8 cellular contexts compared by ENCODE assay signal in genomic region chr5:177350776-177351391, GRCh38. TPM values are rescaled to one million over a fixed set of nuclear protein-coding genes. Genes with fewer than 3 reads are reported as not detected.
DNase-seq lines count a peak whose midpoint lies in the region; ATAC-seq and TF ChIP-seq lines count a peak whose summit lies in the region.

No MANE protein-coding gene starts in this region.

- H3K4me2 ChIP-seq in GM23248 (ENCODE audit: unreplicated experiment): peak overlapping the region; percentile 82

- H3K9me2 ChIP-seq in GM23248 (ENCODE audit: insufficient read depth): no peaks in the 10 kb centered on the region

- no peaks in the 10 kb centered on the region for H3F3A ChIP-seq in GM23248 (ENCODE audit: insufficient read depth)

- in situ Hi-C loops in GM23248 (cut with MboI): no loop called here

- H3K36me3 ChIP-seq in GM23248 (ENCODE audit: low read depth): no peaks in the 10 kb centered on the region; the same call in 1 of the 2 replicates
- H3K36me3 ChIP-seq in RWPE2 (ENCODE audit: low read depth): peaks cover 46% of the 10 kb centered on the region

- H3K4me3 ChIP-seq in GM23248 (peak overlapping the region; percentile 86), RWPE2 (ENCODE audit: severe bottlenecking) (peak overlapping the region; percentile 77), fibroblast of pulmonary artery (replicated peaks; ENCODE audit: low read depth, low read length) (peak overlapping the region; percentile 100)

- H2AFZ ChIP-seq in GM23248: peak overlapping the region; percentile 99

- no peaks in the 10 kb centered on the region for H4K20me1 ChIP-seq in GM23248 (ENCODE audit: insufficient read depth)

- peak; percentile 1; the same call in 2 of the 3 replicates for ATAC-seq in RWPE2 (ENCODE audit: low read depth)
- peak; percentile 18 for ATAC-seq in sciatic nerve

- intact Hi-C loops in sciatic nerve (cut with DNase I): no loop called here

- DNase-seq in GM23248 (peak; percentile 35), RWPE2 (ENCODE audit: low spot score) (no peak), fibroblast of pulmonary artery (ENCODE audit: low read depth) (no peak), sciatic nerve (ENCODE audit: low spot score) (no peak), GF-D8 (lab: John Stamatoyannopoulos, UW) (no peak), A172 (ENCODE audit: low spot score) (no peak), dedifferentiated amniotic fluid mesenchymal stem cell (ENCODE audit: extremely low spot score) (no peak)
- no peak for DNase-seq in activated CD4-positive, alpha-beta T cell treated with anti-CD3 and anti-CD28 coated beads for 1 hour

- no peak for TF ChIP-seq CTCF in RWPE2 (IDR thresholded peaks at IDR 0.05; ENCODE audit: poor library complexity, severe bottlenecking)
- TF ChIP-seq CTCF in fibroblast of pulmonary artery (IDR thresholded peaks at IDR 0.05; ENCODE audit: low read length, missing control alignments): no peak

- peaks cover 54% of the 10 kb centered on the region for H3K79me2 ChIP-seq in GM23248 (ENCODE audit: insufficient read depth)

- H3K27me3 ChIP-seq in GM23248 (replicated peaks; ENCODE audit: insufficient read depth) (no peaks in the 10 kb centered on the region), RWPE2 (ENCODE audit: insufficient read depth, poor library complexity, severe bottlenecking) (no peaks in the 10 kb centered on the region)

- H3K27ac ChIP-seq in GM23248 (peak overlapping the region; percentile 89), RWPE2 (ENCODE audit: poor library complexity, severe bottlenecking) (peak overlapping the region; percentile 69)

- H3K9me3 ChIP-seq in GM23248 (ENCODE audit: low read depth): no peaks in the 10 kb centered on the region
- no peaks in the 10 kb centered on the region for H3K9me3 ChIP-seq in RWPE2 (ENCODE audit: severe bottlenecking)

- 10 to 13% methylated on average over 19 of the region's 19 CpGs for WGBS in GM23248 (ENCODE audit: low coverage in 1 of 2, low lambda C conversion rate in 2 of 2, missing lambda C conversion rate in 2 of 2), 2 experiments

- peak overlapping the region; percentile 90 for H3K9ac ChIP-seq in GM23248

- peaks cover 17% of the 10 kb centered on the region for H3K4me1 ChIP-seq in GM23248 (ENCODE audit: insufficient read depth)
- peaks cover 12% of the 10 kb centered on the region for H3K4me1 ChIP-seq in RWPE2 (ENCODE audit: insufficient read depth, poor library complexity, severe bottlenecking)

RNA-seq across cellular contexts. Expression of gene LMAN2, which starts 0.6 kb away (rescaled TPM):
- 313 and 389 TPM in 2 replicates for total RNA-seq in GM23248 (2014; rRNA removed; shearing (Covaris generic))
- polyA plus RNA-seq in GM23248 (2016; fragmentation: Nextera tagmentation; extraction: Ambion mirVana): 303 and 313 TPM in 2 replicates
- total RNA-seq in sciatic nerve: 70.0 TPM
- 361 and 423 TPM in 2 replicates for total RNA-seq in A172 (2014; rRNA removed; shearing (Covaris generic))

RNA-seq across cellular contexts. Expression of gene RGS14, which starts 6.8 kb away (rescaled TPM):
- 4.3 and 6.4 TPM in 2 replicates for total RNA-seq in GM23248 (2014; rRNA removed; shearing (Covaris generic))
- 2.2 and 2.5 TPM in 2 replicates for polyA plus RNA-seq in GM23248 (2016; fragmentation: Nextera tagmentation; extraction: Ambion mirVana)
- total RNA-seq in sciatic nerve: 9.3 TPM
- total RNA-seq in A172 (2014; rRNA removed; shearing (Covaris generic)): 28.2 and 36.5 TPM in 2 replicates

RNA-seq across cellular contexts. Expression of gene SLC34A1, which starts 33.4 kb away (rescaled TPM):
- not detected in 2 replicates for total RNA-seq in GM23248 (2014; rRNA removed; shearing (Covaris generic))
- polyA plus RNA-seq in GM23248 (2016; fragmentation: Nextera tagmentation; extraction: Ambion mirVana): not detected in 2 replicates
- not detected for total RNA-seq in sciatic nerve
- total RNA-seq in A172 (2014; rRNA removed; shearing (Covaris generic)): 0.05 TPM in 1 of 2 replicates, not detected in the other

RNA-seq across cellular contexts. Expression of gene MXD3, which starts 39.2 kb away (rescaled TPM):
- total RNA-seq in GM23248 (2014; rRNA removed; shearing (Covaris generic)): 7.8 and 23.0 TPM in 2 replicates
- 6.1 and 6.5 TPM in 2 replicates for polyA plus RNA-seq in GM23248 (2016; fragmentation: Nextera tagmentation; extraction: Ambion mirVana)
- 9.9 TPM for total RNA-seq in sciatic nerve
- 81.3 and 99.7 TPM in 2 replicates for total RNA-seq in A172 (2014; rRNA removed; shearing (Covaris generic))

RNA-seq across cellular contexts. Expression of gene PRELID1, which starts 47.3 kb away (rescaled TPM):
- total RNA-seq in GM23248 (2014; rRNA removed; shearing (Covaris generic)): 184 and 212 TPM in 2 replicates
- polyA plus RNA-seq in GM23248 (2016; fragmentation: Nextera tagmentation; extraction: Ambion mirVana): 253 and 255 TPM in 2 replicates
- total RNA-seq in sciatic nerve: 50.1 TPM
- 376 and 403 TPM in 2 replicates for total RNA-seq in A172 (2014; rRNA removed; shearing (Covaris generic))
